In the genomic region with DNA sequence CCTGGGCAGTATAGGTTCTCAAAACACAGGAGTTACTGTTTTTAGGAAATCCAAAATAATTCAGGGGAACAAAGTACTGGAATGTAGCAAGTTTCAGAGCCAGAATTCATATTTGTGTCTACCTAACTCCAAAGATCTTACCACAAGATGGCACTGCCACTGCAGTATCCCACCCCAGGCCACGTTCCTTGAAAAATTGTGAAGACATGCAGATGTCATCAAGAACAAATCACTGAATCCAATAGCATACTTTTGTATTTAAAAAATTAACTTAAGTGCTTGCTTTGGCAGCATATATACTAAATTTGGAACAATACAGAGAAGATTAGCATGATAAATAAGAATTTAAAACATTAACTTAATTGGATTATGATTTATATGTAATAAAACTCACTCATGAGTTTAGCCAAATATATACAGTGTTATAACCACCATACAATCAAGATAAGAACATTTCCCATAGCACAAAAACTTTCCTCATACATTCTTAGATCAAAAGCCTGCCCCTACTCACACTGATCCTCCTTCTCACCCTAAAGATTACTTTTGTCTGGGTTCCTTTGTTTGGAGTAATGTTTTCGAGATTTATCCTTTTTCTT, we compare ENCODE assay signal across 8 cellular contexts.
A peak's percentile ranks its signal among the peaks of the same experiment; 100 is the strongest.
DNase-seq lines count a peak whose midpoint lies in the region; ATAC-seq and TF ChIP-seq lines count a peak whose summit lies in the region.

No MANE protein-coding gene starts in this region.

- H3K27me3 ChIP-seq in Loucy (ENCODE audit: insufficient read depth, low read length, poor library complexity, severe bottlenecking) (no peaks in the 10 kb centered on the region), mesendoderm (ENCODE audit: insufficient read depth, low read length, poor library complexity) (no peaks in the 10 kb centered on the region)

- no CpG with 5 or more reads among the region's 2 CpGs for WGBS in mesendoderm (ENCODE audit: extremely low coverage, insufficient coverage, low lambda C conversion rate)

- H3K36me3 ChIP-seq in Loucy (ENCODE audit: insufficient read depth, low read length) (peaks cover 16% of the 10 kb centered on the region; the same call in 1 of the 2 replicates), mesendoderm (ENCODE audit: control insufficient read depth, insufficient read depth, low read length) (no peaks in the 10 kb centered on the region)

- no peak overlapping the region for H3K27ac ChIP-seq in mesendoderm (ENCODE audit: low read depth, low read length)

- no peak overlapping the region for H2BK5ac ChIP-seq in mesendoderm (ENCODE audit: low read length)

- no peak overlapping the region for H4K5ac ChIP-seq in mesendoderm (ENCODE audit: low read length)

- no peak overlapping the region for H2AK5ac ChIP-seq in mesendoderm (ENCODE audit: low read length)

- H3K4me3 ChIP-seq in Loucy (ENCODE audit: low read length, poor library complexity, severe bottlenecking), result no peak overlapping the region
- no peak overlapping the region for H3K4me3 ChIP-seq in mesendoderm (ENCODE audit: low read length)

- no peaks in the 10 kb centered on the region for H3K9me3 ChIP-seq in Loucy (ENCODE audit: insufficient read depth, low read depth, low read length)

- DNase-seq in ELR (ENCODE audit: low read depth) (peak; percentile 52), T47D (ENCODE audit: low read depth in 1 of 2, low spot score in 1 of 2) (peak; percentile 1 to 33), mesendoderm (peak; percentile 24), GOT3 (lab: John Stamatoyannopoulos, UW) (no peak), NCI-H774 (lab: John Stamatoyannopoulos, UW) (no peak)

- no peak overlapping the region for H3K23ac ChIP-seq in mesendoderm (ENCODE audit: low read length)

- H4K8ac ChIP-seq in mesendoderm (ENCODE audit: low read depth, low read length), result no peak overlapping the region

- H3K4me1 ChIP-seq in Loucy (ENCODE audit: insufficient read depth, low read length, poor library complexity, severe bottlenecking) (no peaks in the 10 kb centered on the region), mesendoderm (ENCODE audit: control insufficient read depth, low read depth, low read length) (no peaks in the 10 kb centered on the region)

- H3K79me1 ChIP-seq in mesendoderm (ENCODE audit: low read length), result no peaks in the 10 kb centered on the region

- H3K79me2 ChIP-seq in Loucy (ENCODE audit: insufficient read depth, low read length) (no peaks in the 10 kb centered on the region), mesendoderm (ENCODE audit: control insufficient read depth, insufficient read depth, low read length) (no peaks in the 10 kb centered on the region)

- peak; percentile 63 for TF ChIP-seq CTCF in Loucy (conservative IDR thresholded peaks at IDR 0.05; ENCODE audit: low read length)

- no peak overlapping the region for H2BK15ac ChIP-seq in mesendoderm (replicated peaks; ENCODE audit: low read depth)

- H3K18ac ChIP-seq in mesendoderm (ENCODE audit: low read length), result no peak overlapping the region

- no peaks in the 10 kb centered on the region for H4K20me1 ChIP-seq in Loucy (ENCODE audit: insufficient read depth, low read length, poor library complexity, severe bottlenecking)

- no peak overlapping the region for H3K4ac ChIP-seq in mesendoderm (ENCODE audit: low read depth, low read length)

- no peak overlapping the region for H3K4me2 ChIP-seq in Loucy (ENCODE audit: low read depth, low read length, poor library complexity, severe bottlenecking)
- H3K4me2 ChIP-seq in mesendoderm (ENCODE audit: low read length), result no peak overlapping the region

- H3F3A ChIP-seq in Loucy (ENCODE audit: low read depth), result no peaks in the 10 kb centered on the region

- no peak overlapping the region for H2BK120ac ChIP-seq in mesendoderm (ENCODE audit: low read depth, low read length)

- in situ Hi-C loops in T47D (cut with HindIII; ENCODE audit: low pct_unique_long_range_greater_than_20kb, low sequenced_read_pairs), result no loop called here

- no peak overlapping the region for H2AFZ ChIP-seq in Loucy (ENCODE audit: low read length)

- H3K56ac ChIP-seq in mesendoderm (ENCODE audit: low read length), result no peak overlapping the region

- ATAC-seq in HG03565 (IDR thresholded peaks at IDR 0.05; ENCODE audit: unreplicated experiment), result no peak
- no peak for ATAC-seq in HG02884 (IDR thresholded peaks at IDR 0.05; ENCODE audit: unreplicated experiment)

- no peaks in the 10 kb centered on the region for H3K9me2 ChIP-seq in Loucy (replicated peaks; ENCODE audit: low read depth, low read length)

- H3K9ac ChIP-seq in Loucy (ENCODE audit: low read depth, low read length, poor library complexity, severe bottlenecking) (no peak overlapping the region), mesendoderm (ENCODE audit: low read length) (no peak overlapping the region)

Comparison
In these comparisons a context has a peak if more than half of its experiments do, and no peak if none do; other contexts are left out.
1. DNase-seq: peak in ELR (single experiment), T47D (2 of 2) and mesendoderm (single experiment); none in GOT3 (single experiment) and NCI-H774 (single experiment).